8 cellular contexts compared by ENCODE assay signal in genomic region chr3:104628185-104628789, GRCh38.
DNase-seq lines count a peak whose midpoint lies in the region; ATAC-seq and TF ChIP-seq lines count a peak whose summit lies in the region.

No MANE protein-coding gene starts in this region.

- no peak overlapping the region for H3K9ac ChIP-seq in GM23248

- H3K27ac ChIP-seq in GM23248: peak overlapping the region; percentile 47
- H3K27ac ChIP-seq in adrenal gland: no peak overlapping the region

- WGBS in GM23248 (ENCODE audit: low coverage in 1 of 2, low lambda C conversion rate in 2 of 2, missing lambda C conversion rate in 2 of 2), 2 experiments: 56 to 59% methylated on average over 6 of the region's 6 CpGs
- WGBS in adrenal gland, 4 donors: 60 to 67% (median 62%) methylated on average over 6 of the region's 6 CpGs

- H3K4me2 ChIP-seq in GM23248 (ENCODE audit: unreplicated experiment): peak overlapping the region; percentile 66

- H3K27me3 ChIP-seq in GM23248 (replicated peaks; ENCODE audit: insufficient read depth): no peaks in the 10 kb centered on the region
- H3K27me3 ChIP-seq in adrenal gland: no peaks in the 10 kb centered on the region

- in situ Hi-C loops in G401 (cut with HindIII; ENCODE audit: low sequenced_read_pairs): no loop called here
- in situ Hi-C loops in GM23248 (cut with MboI): no loop called here

- intact Hi-C loops in adrenal gland (cut with DNase I): no loop called here

- no peak overlapping the region for H3K4me3 ChIP-seq in GM23248
- no peak overlapping the region for H3K4me3 ChIP-seq in adrenal gland

- H3F3A ChIP-seq in GM23248 (ENCODE audit: insufficient read depth): peaks cover 17% of the 10 kb centered on the region

- no peaks in the 10 kb centered on the region for H3K9me2 ChIP-seq in GM23248 (ENCODE audit: insufficient read depth)

- no peaks in the 10 kb centered on the region for H4K20me1 ChIP-seq in GM23248 (ENCODE audit: insufficient read depth)

- H3K36me3 ChIP-seq in GM23248 (ENCODE audit: low read depth): no peaks in the 10 kb centered on the region
- no peaks in the 10 kb centered on the region for H3K36me3 ChIP-seq in adrenal gland (replicated peaks in 1 of 2)

- DNase-seq in G401 (ENCODE audit: low spot score): peak; percentile 13
- DNase-seq in GM23248: peak; percentile 84
- DNase-seq in MV-4-11 (lab: John Stamatoyannopoulos, UW): peak; percentile 21
- peak in 1 of 7 donors; percentile 3 for DNase-seq in adrenal gland
- peak; percentile 73 for DNase-seq in kidney glomerular epithelial cell (lab: John Stamatoyannopoulos, UW)
- no peak for DNase-seq in activated T-cell treated with anti-CD3 and anti-CD28 coated beads for 4 hours

- ATAC-seq in esophagus mucosa: no peak
- ATAC-seq in GM21825 (IDR thresholded peaks at IDR 0.05; ENCODE audit: unreplicated experiment): no peak

- H3K4me1 ChIP-seq in GM23248 (ENCODE audit: insufficient read depth) (peaks cover 18% of the 10 kb centered on the region), adrenal gland (replicated peaks in 1 of 2) (no peaks in the 10 kb centered on the region)

- no peak for TF ChIP-seq POLR2A in adrenal gland (IDR thresholded peaks at IDR 0.05)

- H3K79me2 ChIP-seq in GM23248 (ENCODE audit: insufficient read depth): no peaks in the 10 kb centered on the region

- H3K9me3 ChIP-seq in GM23248 (ENCODE audit: low read depth) (no peaks in the 10 kb centered on the region), adrenal gland (replicated peaks in 1 of 3) (no peaks in the 10 kb centered on the region)

- TF ChIP-seq CTCF in adrenal gland (IDR thresholded peaks at IDR 0.05): peak; percentile 42 to 66 (median 59)

- H2AFZ ChIP-seq in GM23248: no peak overlapping the region
